In genomic region chr2:38524580-38524979, GRCh38 we compare ENCODE assay signal across 23 cellular contexts.
DNase-seq lines count a peak whose midpoint lies in the region; ATAC-seq and TF ChIP-seq lines count a peak whose summit lies in the region.
"Had no signal": no experiment of that assay in that cellular context is flagged by ENCODE, and none has a peak within 500 bp of the region (broad histone marks: within the 10 kb centered on the region; RNA-seq: fewer than 3 reads in every experiment).

No MANE protein-coding gene starts in this region.

- H3K9me3 Mint-ChIP-seq in H9 (no peaks in the 10 kb centered on the region), naive B cell (no peaks in the 10 kb centered on the region)
- H3K9me3 Mint-ChIP-seq: activated CD4-positive, alpha-beta T cell treated with anti-CD3 and anti-CD28 coated beads, Interleukin-2, amount 10 ng/mL, durations not matched to agents 7 days and 5 days; naive thymus-derived CD4-positive, alpha-beta T cell had no signal

- H4K5ac ChIP-seq in H9 (ENCODE audit: insufficient read length, low read depth, low read length) = no peak overlapping the region

- intact Hi-C loops in posterior vena cava (cut with DNase I) = no loop called here

- no CpG with 5 or more reads among the region's 3 CpGs for WGBS in H9 (ENCODE audit: extremely low coverage, insufficient read length, low lambda C conversion rate)

- H3K36me3 Mint-ChIP-seq in H9 (ENCODE audit: insufficient read depth in 1 of 3, low read depth in 3 of 3) = no peaks in the 10 kb centered on the region
- H3K36me3 Mint-ChIP-seq in naive B cell = no peaks in the 10 kb centered on the region

- H2BK120ac ChIP-seq in H9 (ENCODE audit: low read depth, low read length, poor library complexity, severe bottlenecking) = no peak overlapping the region

- TF ChIP-seq CTCF in BE2C (IDR thresholded peaks at IDR 0.05; ENCODE audit: low read depth, low read length) = no peak
- no peak for TF ChIP-seq CTCF in H9 (conservative IDR thresholded peaks at IDR 0.05)
- no peak for TF ChIP-seq CTCF in OCI-LY3 (IDR thresholded peaks at IDR 0.05; ENCODE audit: low read depth, low read length)

- H3K27me3 Mint-ChIP-seq in H9 (ENCODE audit: low read depth) (no peaks in the 10 kb centered on the region; the same call in none of the 2 replicates), naive B cell (peaks cover 12 to 20% (median 19%) of the 10 kb centered on the region in 3 donors)

- H4K8ac ChIP-seq in H9 (replicated peaks; ENCODE audit: insufficient read length, low read depth, low read length) = no peak overlapping the region

- no peak overlapping the region for H3K23ac ChIP-seq in H9 (ENCODE audit: insufficient read length, low read depth, low read length)

- no peak overlapping the region for H3K56ac ChIP-seq in H9 (ENCODE audit: insufficient read length, low read depth, low read length)

- peak overlapping the region; percentile 45; the same call in 1 of the 2 replicates for H3K14ac ChIP-seq in H9 (ENCODE audit: insufficient read depth, low read length)

- H2BK12ac ChIP-seq in H9 (ENCODE audit: insufficient read length, low read depth, low read length) = no peak overlapping the region

- no peaks in the 10 kb centered on the region for H3K9me3 ChIP-seq in BE2C
- no peaks in the 10 kb centered on the region for H3K9me3 ChIP-seq in H9 (ENCODE audit: control insufficient read depth, low read depth, low read length)
- no peaks in the 10 kb centered on the region for H3K9me3 ChIP-seq in OCI-LY3 (ENCODE audit: insufficient read depth, low read length)
- H3K9me3 ChIP-seq: body of pancreas, left ventricle myocardium inferior, upper lobe of right lung had no signal

- H2BK20ac ChIP-seq in H9 (ENCODE audit: low read depth, low read length, poor library complexity, severe bottlenecking) = no peak overlapping the region

- ATAC-seq in naive B cell (ENCODE audit: low read depth in 2 of 2) = peak; percentile 37 to 43
- ATAC-seq in GM18498 (IDR thresholded peaks at IDR 0.05; ENCODE audit: unreplicated experiment) = no peak
- ATAC-seq: body of pancreas; naive thymus-derived CD4-positive, alpha-beta T cell; upper lobe of right lung had no signal

- H3K4me2 ChIP-seq in H9 (ENCODE audit: insufficient read depth, insufficient read length, low read length) = no peak overlapping the region
- H3K4me2 ChIP-seq in OCI-LY3 (ENCODE audit: low read length) = peak overlapping the region; percentile 9; the same call in 1 of the 2 replicates

- H3T11ph ChIP-seq in H9 (ENCODE audit: low read length) = no peak overlapping the region

- H3K4me1 ChIP-seq in BE2C = peaks cover 6% of the 10 kb centered on the region
- peaks cover 9% of the 10 kb centered on the region; the same call in 1 of the 2 replicates for H3K4me1 ChIP-seq in H9 (ENCODE audit: insufficient read depth, low read length)
- H3K4me1 ChIP-seq in OCI-LY3 (ENCODE audit: low read length) = peaks cover 24% of the 10 kb centered on the region
- H3K4me1 ChIP-seq: upper lobe of right lung had no signal

- DNase-seq in BE2C (peak; percentile 28), H9 (no peak), naive B cell (no peak), GM19240 (ENCODE audit: insufficient read length, low spot score) (no peak), NCI-H2029 (lab: John Stamatoyannopoulos, UW) (no peak), posterior vena cava (ENCODE audit: low spot score) (no peak)
- DNase-seq: activated CD4-positive, alpha-beta T cell treated with anti-CD3 and anti-CD28 coated beads, Interleukin-2, amount 10 ng/mL, durations not matched to agents 7 days and 5 days; activated naive CD4-positive, alpha-beta T cell; activated T-cell treated with anti-CD3 and anti-CD28 coated beads, Interleukin-2, amount 50 U/mL, for 48 hours; body of pancreas; COR-L47; dermis blood vessel endothelial cell; left ventricle myocardium inferior; naive thymus-derived CD4-positive, alpha-beta T cell; NCI-H1105 treated with DMSO at 0.1 percent for 48 hours; NCI-H510A; stimulated activated CD4-positive, alpha-beta T cell treated with anti-CD3 and anti-CD28 coated beads, Interleukin-2, amount 100 ng/mL, for 48 hours; substantia nigra; T1000; upper lobe of right lung had no signal

- no peak overlapping the region for H2BK15ac ChIP-seq in H9 (ENCODE audit: low read depth, low read length)

- H3K36me3 ChIP-seq in BE2C (no peaks in the 10 kb centered on the region), OCI-LY3 (replicated peaks; ENCODE audit: low read depth, low read length) (no peaks in the 10 kb centered on the region)
- H3K36me3 ChIP-seq: left ventricle myocardium inferior, upper lobe of right lung had no signal

- H4K91ac ChIP-seq in H9 (ENCODE audit: insufficient read length, low read depth, low read length) = no peak overlapping the region

- no peak overlapping the region for H2AK5ac ChIP-seq in H9 (ENCODE audit: insufficient read length, low read length)

- H3K79me2 ChIP-seq in H9 (ENCODE audit: insufficient read depth, low read length) (no peaks in the 10 kb centered on the region), OCI-LY3 (ENCODE audit: low read length) (no peaks in the 10 kb centered on the region)

- H3K4ac ChIP-seq in H9 (ENCODE audit: low read depth, low read length) = no peak overlapping the region

- no peaks in the 10 kb centered on the region for H3K27me3 ChIP-seq in BE2C
- no peaks in the 10 kb centered on the region for H3K27me3 ChIP-seq in H9 (ENCODE audit: insufficient read depth, low read length)
- no peaks in the 10 kb centered on the region for H3K27me3 ChIP-seq in OCI-LY3 (ENCODE audit: low read depth, low read length)
- H3K27me3 ChIP-seq: body of pancreas, upper lobe of right lung had no signal

- no peaks in the 10 kb centered on the region for H4K20me1 ChIP-seq in H9 (ENCODE audit: control insufficient read depth, insufficient read depth, insufficient read length)
- no peaks in the 10 kb centered on the region for H4K20me1 ChIP-seq in OCI-LY3 (ENCODE audit: insufficient read depth, low read length)

- H2AFZ ChIP-seq in H9 (ENCODE audit: low read length) (no peak overlapping the region), OCI-LY3 (ENCODE audit: low read depth, low read length) (no peak overlapping the region; the same call in 1 of the 2 replicates)

- H3K9ac ChIP-seq in H9 (ENCODE audit: extremely low read depth, insufficient read length, low read length) (no peak overlapping the region), OCI-LY3 (ENCODE audit: low read length) (no peak overlapping the region)

- H3K18ac ChIP-seq in H9 (ENCODE audit: insufficient read length, low read depth, low read length) = no peak overlapping the region

- H3K4me1 Mint-ChIP-seq in H9 (peaks cover 22 to 26% of the 10 kb centered on the region in 2 experiments), naive B cell (peaks cover 2 to 17% (median 11%) of the 10 kb centered on the region in 3 donors)

- H3K4me3 Mint-ChIP-seq in H9 = no peak overlapping the region
- H3K4me3 Mint-ChIP-seq in naive B cell = no peak overlapping the region
- H3K4me3 Mint-ChIP-seq: activated CD4-positive, alpha-beta T cell treated with anti-CD3 and anti-CD28 coated beads, Interleukin-2, amount 10 ng/mL, durations not matched to agents 7 days and 5 days; B cell; naive thymus-derived CD4-positive, alpha-beta T cell had no signal

- H3K4me3 ChIP-seq in BE2C (ENCODE audit: low read depth, low read length) (no peak overlapping the region), OCI-LY3 (ENCODE audit: low read length) (no peak overlapping the region)
- H3K4me3 ChIP-seq: body of pancreas, left ventricle myocardium inferior, upper lobe of right lung had no signal

- H3K23me2 ChIP-seq in H9 (ENCODE audit: insufficient read length, low read depth, low read length, poor library complexity, severe bottlenecking) = no peaks in the 10 kb centered on the region

- no peak overlapping the region for H3K27ac Mint-ChIP-seq in H9
- peak overlapping the region in 1 of 6 donors; percentile 5 for H3K27ac Mint-ChIP-seq in naive B cell
- H3K27ac Mint-ChIP-seq: activated CD4-positive, alpha-beta T cell treated with anti-CD3 and anti-CD28 coated beads, Interleukin-2, amount 10 ng/mL, durations not matched to agents 7 days and 5 days; B cell; naive thymus-derived CD4-positive, alpha-beta T cell had no signal

- H3K79me1 ChIP-seq in H9 (ENCODE audit: insufficient read depth, low read depth, low read length, poor library complexity, severe bottlenecking) = no peaks in the 10 kb centered on the region

- H3K27ac ChIP-seq in H9 (ENCODE audit: insufficient read length, low read depth, low read length) (no peak overlapping the region), OCI-LY3 (ENCODE audit: low read length) (no peak overlapping the region)
- H3K27ac ChIP-seq: body of pancreas, left ventricle myocardium inferior, upper lobe of right lung had no signal

- H2BK5ac ChIP-seq in H9 (ENCODE audit: insufficient read length, low read length) = no peak overlapping the region
